Comparison of ENCODE assay signal across 1 cellular context in genomic region chr1:39677645-39678044, GRCh38.
A peak's percentile ranks its signal among the peaks of the same experiment; 100 is the strongest.
TF ChIP-seq lines count a peak whose summit lies in the region.

No MANE protein-coding gene starts in this region.

TF ChIP-seq in H1, 55 proteins besides CTCF, POLR2A, EP300 and RAD21:
- TF ChIP-seq CHD7 (IDR thresholded peaks at IDR 0.05; ENCODE audit: insufficient replicate concordance, low read length) (no peak), EGR1 (IDR thresholded peaks at IDR 0.05; ENCODE audit: borderline replicate concordance, low read depth, low read length) (no peak), CHD1 (IDR thresholded peaks at IDR 0.05; ENCODE audit: low read depth, low read length) (no peak), CEBPB (IDR thresholded peaks at IDR 0.05; ENCODE audit: low read depth, low read length) (no peak), POLR2AphosphoS5 (IDR thresholded peaks at IDR 0.05; ENCODE audit: low read depth, low read length) (no peak), E2F6 (IDR thresholded peaks at IDR 0.05) (peak; percentile 71), NANOG (IDR thresholded peaks at IDR 0.05; ENCODE audit: insufficient read depth, low read depth, low read length, poor library complexity, severe bottlenecking) (no peak)
